6 cellular contexts compared by ENCODE assay signal in the genomic region with DNA sequence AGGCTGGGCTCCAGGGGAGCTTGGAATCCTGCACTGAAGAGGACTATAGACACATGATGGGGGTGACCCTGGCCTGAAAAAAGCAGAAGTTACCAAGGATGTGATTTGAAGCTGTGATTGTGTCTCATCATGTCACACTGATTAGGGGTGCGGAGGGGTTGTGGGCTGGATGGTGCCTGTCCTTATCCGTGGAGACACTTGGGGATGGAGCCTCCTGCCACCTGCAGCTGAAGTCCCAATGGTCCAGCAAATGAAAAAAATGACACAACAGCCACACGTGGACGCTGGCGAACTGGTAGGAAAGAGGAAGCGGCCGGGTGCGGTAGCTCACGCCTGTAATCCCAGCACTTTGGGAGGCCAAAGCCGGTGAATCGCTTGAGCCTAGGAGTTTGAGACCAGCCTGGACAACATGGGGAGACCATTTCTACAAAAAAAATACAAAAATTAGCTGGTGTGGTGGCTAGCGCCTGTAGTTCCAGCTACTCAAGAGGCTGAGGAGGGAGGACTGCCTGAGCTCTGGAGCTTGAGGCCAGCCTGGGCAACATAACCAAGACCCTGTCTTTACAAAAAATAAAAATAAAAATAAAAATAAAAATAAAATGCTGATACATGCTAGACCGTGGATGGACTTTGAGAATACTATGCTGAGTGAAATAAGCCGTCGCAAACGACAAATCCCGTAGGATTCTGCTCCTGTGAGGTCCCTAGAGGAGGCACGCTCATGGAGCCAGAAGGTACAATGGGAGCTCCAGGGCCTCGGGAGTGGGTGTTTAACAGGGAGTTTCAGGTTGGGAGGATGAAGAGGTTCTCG. TPM values are rescaled to one million over a fixed set of nuclear protein-coding genes. Genes with fewer than 3 reads are reported as not detected.
DNase-seq lines count a peak whose midpoint lies in the region; ATAC-seq and TF ChIP-seq lines count a peak whose summit lies in the region.

No MANE protein-coding gene starts in this region.

- no peaks in the 10 kb centered on the region for H3K9me3 Mint-ChIP-seq in CD8-positive, alpha-beta T cell

- peak in 1 of 7 experiments; percentile 16 for DNase-seq in CD8-positive, alpha-beta T cell
- DNase-seq in MM.1S (no peak), esophagus muscularis mucosa (ENCODE audit: extremely low spot score) (no peak), stomach (no peak), SW480 (ENCODE audit: low spot score) (no peak), NCI-H1436 treated with DMSO at 0.1 percent for 48 hours (lab: John Stamatoyannopoulos, UW) (no peak)

- H3K4me3 ChIP-seq in CD8-positive, alpha-beta T cell (ENCODE audit: low read depth, low read length) = peak overlapping the region; percentile 60
- peak overlapping the region; percentile 81 for H3K4me3 ChIP-seq in MM.1S (ENCODE audit: low read length)
- peak overlapping the region; percentile 76 to 99 (median 88) for H3K4me3 ChIP-seq in esophagus muscularis mucosa
- H3K4me3 ChIP-seq in stomach = peak overlapping the region; percentile 51 to 91 (median 65)

- POLR2A ChIA-PET in CD8-positive, alpha-beta T cell (lab: Charles Lee) = interaction anchor here (0.5 to 4.4 kb wide), 20 partner anchors 9 to 344 kb away, joined by 3 to 51 read pairs (median 6); a partner anchor contains a TSS

- H3K9me2 ChIP-seq in MM.1S (replicated peaks; ENCODE audit: insufficient read depth, low read length) = no peaks in the 10 kb centered on the region

- no peaks in the 10 kb centered on the region for H3K36me3 ChIP-seq in CD8-positive, alpha-beta T cell (ENCODE audit: insufficient read depth, low read length)
- H3K36me3 ChIP-seq in MM.1S (replicated peaks; ENCODE audit: insufficient read depth, low read length) (no peaks in the 10 kb centered on the region), esophagus muscularis mucosa (peaks cover 0 to 5% (median 0%) of the 10 kb centered on the region in 4 donors), stomach (peaks cover 0 to 14% (median 4%) of the 10 kb centered on the region in 4 donors)

- H3K4me2 ChIP-seq in MM.1S (ENCODE audit: low read depth, low read length) = peak overlapping the region; percentile 97

- H3K9ac ChIP-seq in MM.1S (ENCODE audit: low read length) = peak overlapping the region; percentile 69

- TF ChIP-seq POLR2A in esophagus muscularis mucosa (IDR thresholded peaks at IDR 0.05; ENCODE audit: low read depth) = no peak
- no peak for TF ChIP-seq POLR2A in stomach (IDR thresholded peaks at IDR 0.05)

- H3K4me1 Mint-ChIP-seq in CD8-positive, alpha-beta T cell (ENCODE audit: low read depth) = peaks cover 50% of the 10 kb centered on the region

- no peak for TF ChIP-seq CTCF in CD8-positive, alpha-beta T cell (IDR thresholded peaks at IDR 0.05)
- TF ChIP-seq CTCF in MM.1S (IDR thresholded peaks at IDR 0.05; ENCODE audit: low read length) (no peak), esophagus muscularis mucosa (IDR thresholded peaks at IDR 0.05) (no peak), stomach (IDR thresholded peaks at IDR 0.05) (no peak)

- 54% methylated on average over 20 of the region's 20 CpGs for WGBS in esophagus muscularis mucosa
- WGBS in stomach, 5 donors = 46 to 54% (median 49%) methylated on average over 20 of the region's 20 CpGs

- no peaks in the 10 kb centered on the region for H3K9me3 ChIP-seq in CD8-positive, alpha-beta T cell (ENCODE audit: low read length)
- H3K9me3 ChIP-seq in MM.1S (replicated peaks; ENCODE audit: insufficient read depth, low read length) (no peaks in the 10 kb centered on the region), esophagus muscularis mucosa (no peaks in the 10 kb centered on the region), stomach (no peaks in the 10 kb centered on the region)

- peaks cover 44% of the 10 kb centered on the region for H3K4me1 ChIP-seq in CD8-positive, alpha-beta T cell (ENCODE audit: insufficient read depth, low read length)
- H3K4me1 ChIP-seq in MM.1S (ENCODE audit: low read length) (peaks cover 5% of the 10 kb centered on the region), esophagus muscularis mucosa (peaks cover 46 to 59% (median 52%) of the 10 kb centered on the region in 4 donors), stomach (peaks cover 23 to 54% (median 38%) of the 10 kb centered on the region in 4 donors)

- peak overlapping the region; percentile 85 for H3K4me3 Mint-ChIP-seq in CD8-positive, alpha-beta T cell

- ATAC-seq in CD8-positive, alpha-beta T cell = no peak

- peak overlapping the region; percentile 98 for H3K27ac Mint-ChIP-seq in CD8-positive, alpha-beta T cell

- no peaks in the 10 kb centered on the region for H4K20me1 ChIP-seq in MM.1S (ENCODE audit: insufficient read depth, low read length)

- H3K27ac ChIP-seq in CD8-positive, alpha-beta T cell (ENCODE audit: low read depth, low read length) = peak overlapping the region; percentile 77
- H3K27ac ChIP-seq in MM.1S (ENCODE audit: low read length) = peak overlapping the region; percentile 36; the same call in 1 of the 2 replicates
- peak overlapping the region; percentile 97 to 100 (median 100) for H3K27ac ChIP-seq in esophagus muscularis mucosa (replicated peaks in 1 of 4)
- peak overlapping the region; percentile 81 to 100 (median 99) for H3K27ac ChIP-seq in stomach

- intact Hi-C loops in CD8-positive, alpha-beta T cell (cut with DNase I, micrococcal nuclease) = loop anchor here (1.0 to 2.0 kb wide), 6 partner anchors 24 to 376 kb away; a partner anchor contains a TSS
- intact Hi-C loops in esophagus muscularis mucosa (cut with DNase I) (loop anchor here (5.0 kb wide), 1 partner anchor 32 kb away; no protein-coding TSS in a partner anchor), stomach (cut with DNase I; ENCODE audit: low total_unique reads) (no loop called here)

- CTCF ChIA-PET in CD8-positive, alpha-beta T cell (lab: Charles Lee) = interaction anchor here (0.8 to 4.5 kb wide), 10 partner anchors 8 to 294 kb away, joined by 3 to 49 read pairs (median 5); a partner anchor contains a TSS

- H3K79me2 ChIP-seq in MM.1S (ENCODE audit: low read length) = peaks cover 33% of the 10 kb centered on the region

- H3F3A ChIP-seq in MM.1S (ENCODE audit: insufficient read depth, low read length) = no peaks in the 10 kb centered on the region

- no peaks in the 10 kb centered on the region for H3K27me3 ChIP-seq in CD8-positive, alpha-beta T cell (ENCODE audit: insufficient read depth, low read length)
- H3K27me3 ChIP-seq in MM.1S (replicated peaks; ENCODE audit: insufficient read depth, low read length) = no peaks in the 10 kb centered on the region; the same call in 1 of the 2 replicates
- peaks cover 0 to 22% (median 5%) of the 10 kb centered on the region in 4 donors for H3K27me3 ChIP-seq in esophagus muscularis mucosa
- peaks cover 0 to 16% (median 10%) of the 10 kb centered on the region in 3 donors for H3K27me3 ChIP-seq in stomach

- TF ChIP-seq EP300 in esophagus muscularis mucosa (IDR thresholded peaks at IDR 0.05) (no peak), stomach (IDR thresholded peaks at IDR 0.05) (no peak)

- H3K27me3 Mint-ChIP-seq in CD8-positive, alpha-beta T cell (ENCODE audit: low read depth) = no peaks in the 10 kb centered on the region

- peak overlapping the region; percentile 97 for H2AFZ ChIP-seq in MM.1S (ENCODE audit: low read length)

- H3K36me3 Mint-ChIP-seq in CD8-positive, alpha-beta T cell = peaks cover 11% of the 10 kb centered on the region

RNA-seq across cellular contexts. Expression of a gene that starts 0.8 kb away (rescaled TPM):
- 10 to 100 TPM; 23.5 to 23.8 TPM for total RNA-seq in CD8-positive, alpha-beta T cell
- total RNA-seq in esophagus muscularis mucosa (10 to 100 TPM in 1 of 4 donors, 1 to 10 TPM in 3; 3.7 to 11.8 (median 6.6) TPM), stomach (1 to 10 TPM; 1.2 to 6.1 (median 5.0) TPM)
- polyA plus RNA-seq in stomach = 1 to 10 TPM; 1.4 to 5.3 (median 3.7) TPM

RNA-seq across cellular contexts. Expression of a gene that starts 15.0 kb away (rescaled TPM):
- 1 to 10 TPM; 5.9 to 8.2 TPM for total RNA-seq in CD8-positive, alpha-beta T cell
- total RNA-seq in esophagus muscularis mucosa (10 to 100 TPM in 1 of 4 donors, 1 to 10 TPM in 3; 6.0 to 11.3 (median 7.8) TPM), stomach (10 to 100 TPM in 1 of 5 donors, 1 to 10 TPM in 2, not detected in 2; 1.3 to 26.6 (median 1.7) TPM)
- 1 to 10 TPM in 1 of 3 donors, under 1 TPM in 2; 0.46 to 1.8 (median 0.87) TPM for polyA plus RNA-seq in stomach

RNA-seq across cellular contexts. Expression of a gene that starts 24.7 kb away (rescaled TPM):
- 100 to 1,000 TPM; 548 to 551 TPM for total RNA-seq in CD8-positive, alpha-beta T cell
- total RNA-seq in esophagus muscularis mucosa = 100 to 1,000 TPM; 292 to 354 (median 305) TPM
- 100 to 1,000 TPM; 179 to 326 (median 230) TPM for total RNA-seq in stomach
- polyA plus RNA-seq in stomach = 100 to 1,000 TPM; 457 to 613 (median 592) TPM

RNA-seq across cellular contexts. Expression of a gene that starts 43.1 kb away (rescaled TPM):
- total RNA-seq in CD8-positive, alpha-beta T cell = 10 to 100 TPM; 58.3 to 65.3 TPM
- total RNA-seq in esophagus muscularis mucosa (10 to 100 TPM; 12.6 to 31.4 (median 17.8) TPM), stomach (100 to 1,000 TPM in 1 of 5 donors, 10 to 100 TPM in 4; 24.6 to 111 (median 39.1) TPM)
- polyA plus RNA-seq in stomach = 10 to 100 TPM in 1 of 3 donors, 1 to 10 TPM in 2; 7.2 to 19.7 (median 7.7) TPM

RNA-seq across cellular contexts. Expression of a gene that starts 55.7 kb away (rescaled TPM):
- 10 to 100 TPM; 90.2 to 90.7 TPM for total RNA-seq in CD8-positive, alpha-beta T cell
- total RNA-seq in esophagus muscularis mucosa = 10 to 100 TPM; 52.3 to 64.9 (median 60.1) TPM
- 100 to 1,000 TPM in 1 of 5 donors, 10 to 100 TPM in 4; 18.7 to 101 (median 77.4) TPM for total RNA-seq in stomach
- 100 to 1,000 TPM; 136 to 158 (median 156) TPM for polyA plus RNA-seq in stomach

Comparison
In these comparisons a context has a peak if more than half of its experiments do, and no peak if none do; other contexts are left out.
1. H3K27ac ChIP-seq: peak in every context shown above with its lines; median percentile 100 in esophagus muscularis mucosa; 99 in stomach; 77 in CD8-positive, alpha-beta T cell; 36 in MM.1S.